Comparison of ENCODE assay signal across 1 cellular context in genomic region chr1:4653796-4654715, GRCh38.
TF ChIP-seq lines count a peak whose summit lies in the region.

TSS of gene AJAP1 (plus strand) at chr1:4654609. CDS start at chr1:4655426, 817 bp downstream.

TF ChIP-seq in endothelial cell of umbilical vein, 7 proteins besides CTCF, POLR2A, EP300 and RAD21:
- TF ChIP-seq EZH2 (IDR thresholded peaks at IDR 0.05; ENCODE audit: borderline replicate concordance, low read depth, low read length, severe bottlenecking) (peak; percentile 41), MYC (IDR thresholded peaks at IDR 0.05; ENCODE audit: low read depth, low read length) (no peak)
